ENCODE assay signal across 21 cellular contexts in the genomic region with DNA sequence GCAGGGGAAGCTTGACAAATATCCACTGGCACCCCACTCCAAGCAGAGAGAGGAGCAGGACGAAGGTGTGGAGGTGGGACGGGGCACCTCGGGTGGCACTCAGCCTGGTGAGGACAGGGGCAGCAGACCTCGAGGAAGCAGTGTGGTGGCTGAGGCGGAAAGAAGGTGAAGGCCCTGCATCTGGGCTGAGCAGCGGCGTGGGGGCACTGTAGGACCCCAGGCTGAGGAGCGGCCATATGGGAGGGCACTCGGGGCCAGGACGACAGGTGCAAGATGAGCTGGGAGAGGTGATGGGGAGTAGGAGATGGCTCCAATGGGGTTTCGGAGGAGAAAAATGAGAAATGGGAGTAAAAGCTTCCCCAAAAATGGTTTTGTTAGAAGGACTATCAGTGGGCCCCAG.
"Had no signal": no experiment of that assay in that cellular context is flagged by ENCODE, and none has a peak within 500 bp of the region (broad histone marks: within the 10 kb centered on the region; RNA-seq: fewer than 3 reads in every experiment).

No MANE protein-coding gene starts in this region.

- H3K4me3 ChIP-seq: MG63, SJSA1, SK-N-MC had no signal

- H3K9me3 ChIP-seq: MG63, SJSA1 had no signal

- H3K4me1 ChIP-seq: SJSA1 had no signal

- H3K36me3 ChIP-seq: MG63, SJSA1 had no signal

- H3K27ac ChIP-seq: SJSA1, SK-N-MC had no signal

- H3K27me3 ChIP-seq: MG63, SJSA1 had no signal

- DNase-seq: IMR-90, Karpas-422, KG1, MG63, NCI-H1092, NCI-H1105 treated with DMSO at 0.1 percent for 48 hours, NCI-H1417 treated with DMSO at 0.1 percent for 48 hours, NCI-H146, NCI-H1694 treated with DMSO at 0.1 percent for 48 hours, NCI-H1930, NCI-H2081, NCI-H2107, NCI-H2227 treated with DMSO at 0.1 percent for 48 hours, NCI-H510A, NCI-H524 treated with DMSO at 0.1 percent for 48 hours, NCI-H774, Right ventricle myocardium superior, RPMI8226, SIG-M5 had no signal
